In genomic region chr3:149152420-149152819, GRCh38 we compare ENCODE assay signal across 8 cellular contexts. TPM values are rescaled to one million over a fixed set of nuclear protein-coding genes. Genes with fewer than 3 reads are reported as not detected.
DNase-seq lines count a peak whose midpoint lies in the region; ATAC-seq and TF ChIP-seq lines count a peak whose summit lies in the region.

No MANE protein-coding gene starts in this region.

- H3K4me3 ChIP-seq in MG63, result no peak overlapping the region

- H3K9me3 ChIP-seq in MG63, result no peaks in the 10 kb centered on the region

- DNase-seq in GM13977 (ENCODE audit: low spot score) (peak; percentile 16), HK-2 (ENCODE audit: unreplicated experiment) (peak; percentile 20), epithelial cell of prostate (ENCODE audit: low read depth, low spot score) (peak; percentile 52), NCI-H1694 (lab: John Stamatoyannopoulos, UW) (no peak), MG63 (no peak), OCI-M1 (lab: John Stamatoyannopoulos, UW) (no peak), NCI-H2227 (lab: John Stamatoyannopoulos, UW; ENCODE audit: unreplicated experiment) (no peak)

- in situ Hi-C loops in GM13977 (cut with MboI; ENCODE audit: low pct_unique_long_range_greater_than_20kb, low sequenced_read_pairs, unreplicated experiment), result no loop called here

- H3K27ac ChIP-seq in epithelial cell of prostate, result peak overlapping the region; percentile 14

- H3K27me3 ChIP-seq in MG63, result no peaks in the 10 kb centered on the region

- peaks cover 24% of the 10 kb centered on the region for H3K36me3 ChIP-seq in MG63

- no peak for TF ChIP-seq CTCF in GM13977 (IDR thresholded peaks at IDR 0.05; ENCODE audit: extremely low read depth, insufficient read depth, missing control alignments)

- ATAC-seq in GM21528 (IDR thresholded peaks at IDR 0.05; ENCODE audit: low FRiP score, unreplicated experiment), result peak; percentile 97

RNA-seq across cellular contexts. Expression of gene HPS3, which starts 23.0 kb away (rescaled TPM):
- 21.1 and 26.4 TPM in 2 replicates for total RNA-seq in MG63 (2014; rRNA removed; shearing (Covaris generic); ENCODE audit: low replicate concordance)

Comparison
In these comparisons a context has a peak if more than half of its experiments do, and no peak if none do; other contexts are left out.
1. DNase-seq: peak in GM13977 (single experiment), HK-2 (single experiment) and epithelial cell of prostate (single experiment); none in NCI-H1694 (single experiment), MG63 (single experiment), OCI-M1 (single experiment) and NCI-H2227 (single experiment).